28 cellular contexts compared by ENCODE assay signal in genomic region chr2:128642801-128643200, GRCh38.
DNase-seq lines count a peak whose midpoint lies in the region; ATAC-seq, FAIRE-seq and TF ChIP-seq lines count a peak whose summit lies in the region.
"Had no signal": no experiment of that assay in that cellular context is flagged by ENCODE, and none has a peak within 500 bp of the region (broad histone marks: within the 10 kb centered on the region; RNA-seq: fewer than 3 reads in every experiment).

No MANE protein-coding gene starts in this region.

- H3K27ac ChIP-seq in right cardiac atrium (ENCODE audit: low read length) (no peak overlapping the region), coronary artery (no peak overlapping the region), neuronal stem cell (replicated peaks; ENCODE audit: low read length) (no peak overlapping the region)
- H3K27ac ChIP-seq: body of pancreas, colonic mucosa, prostate gland, RWPE1, skin epidermis, thoracic aorta had no signal

- no peak overlapping the region for H3K9ac ChIP-seq in neuronal stem cell (ENCODE audit: low read depth, low read length, poor library complexity)
- H3K9ac ChIP-seq: SK-N-SH had no signal

- no peak overlapping the region for H2BK15ac ChIP-seq in neuronal stem cell (ENCODE audit: low read length)

- no peak overlapping the region for H2BK120ac ChIP-seq in neuronal stem cell (ENCODE audit: low read depth, low read length)

- 54% methylated on average over 6 of the region's 6 CpGs for WGBS in right cardiac atrium
- WGBS in neuronal stem cell (ENCODE audit: extremely low coverage in 2 of 2, insufficient read length in 2 of 2, insufficient replicate concordance in 1 of 2), 2 donors, result no CpG with 5 or more reads among the region's 6 CpGs

- DNase-seq in cardiac septum (ENCODE audit: low spot score) (peak; percentile 19), right cardiac atrium (no peak), coronary artery (ENCODE audit: low spot score) (peak; percentile 29), neuronal stem cell (ENCODE audit: low spot score) (no peak), NCI-H128 (lab: John Stamatoyannopoulos, UW; ENCODE audit: unreplicated experiment) (no peak), nucleus accumbens (lab: John Stamatoyannopoulos, UW) (no peak), urothelium cell line (ENCODE audit: low spot score) (no peak), COLO668 (lab: John Stamatoyannopoulos, UW; ENCODE audit: unreplicated experiment) (no peak)
- DNase-seq: activated CD4-positive, alpha-beta T cell treated with anti-CD3 and anti-CD28 coated beads, Interleukin-2, amount 10 ng/mL, durations not matched to agents 7 days and 5 days; activated gamma-delta T cell; body of pancreas; colonic mucosa; DMS79 treated with DMSO at 0.1 percent for 48 hours; Karpas-422; naive thymus-derived CD8-positive, alpha-beta T cell; NCI-H1417 treated with DMSO at 0.1 percent for 48 hours; NCI-H2171 treated with DMSO at 0.1 percent for 48 hours; NCI-H524 treated with DMSO at 0.1 percent for 48 hours; SK-N-SH; stimulated activated CD4-positive, alpha-beta T cell treated with anti-CD3 and anti-CD28 coated beads, Interleukin-2, amount 100 ng/mL, for 24 hours; T-helper 2 cell had no signal

- H3K27me3 ChIP-seq in right cardiac atrium (ENCODE audit: control insufficient read depth, insufficient read depth) (no peaks in the 10 kb centered on the region), neuronal stem cell (ENCODE audit: control insufficient read depth in 3 of 3, insufficient read depth in 3 of 3, low read depth in 1 of 3, low read length in 3 of 3) (no peaks in the 10 kb centered on the region)
- H3K27me3 ChIP-seq: body of pancreas, colonic mucosa had no signal

- H4K8ac ChIP-seq in neuronal stem cell (ENCODE audit: low read depth, low read length), result no peak overlapping the region

- H3K23ac ChIP-seq in neuronal stem cell (ENCODE audit: low read depth, low read length, poor library complexity), result no peak overlapping the region

- intact Hi-C loops in cardiac septum (cut with DNase I) (no loop called here), right cardiac atrium (cut with DNase I) (loop anchor here in 1 of 4 donors (5.0 kb wide), 1 partner anchor 440 kb away; no protein-coding TSS in a partner anchor)

- FAIRE-seq in urothelium cell line (lab: Jason Lieb, UNC), result no peak
- FAIRE-seq: A204.1, endometrium had no signal

- H2AFZ ChIP-seq in neuronal stem cell (ENCODE audit: low read length), result no peak overlapping the region

- peak overlapping the region; percentile 55 for H2BK5ac ChIP-seq in neuronal stem cell (ENCODE audit: low read length)

- H3K4me3 ChIP-seq in right cardiac atrium (ENCODE audit: low read length), result no peak overlapping the region
- no peak overlapping the region for H3K4me3 ChIP-seq in coronary artery
- no peak overlapping the region for H3K4me3 ChIP-seq in neuronal stem cell (ENCODE audit: low read length in 2 of 2)
- H3K4me3 ChIP-seq: body of pancreas, colonic mucosa, prostate gland, skin epidermis, thoracic aorta had no signal

- H3K18ac ChIP-seq in neuronal stem cell (ENCODE audit: low read length), result peak overlapping the region; percentile 38

- H3K14ac ChIP-seq in neuronal stem cell (ENCODE audit: low read length), result no peak overlapping the region

- H3K4me1 ChIP-seq in right cardiac atrium (ENCODE audit: control insufficient read depth, insufficient read depth, low read length) (no peaks in the 10 kb centered on the region), neuronal stem cell (ENCODE audit: control insufficient read depth in 2 of 2, insufficient read depth in 1 of 2, low read depth in 1 of 2, low read length in 2 of 2) (peaks cover 41 to 53% of the 10 kb centered on the region in 2 donors)
- H3K4me1 ChIP-seq: body of pancreas, colonic mucosa, prostate gland had no signal

- no peaks in the 10 kb centered on the region for H3K36me3 ChIP-seq in neuronal stem cell (replicated peaks in 1 of 2; ENCODE audit: control insufficient read depth in 2 of 2, insufficient read depth in 2 of 2, low read length in 2 of 2)
- H3K36me3 ChIP-seq: colonic mucosa, prostate gland, thoracic aorta had no signal

- H3K9me3 ChIP-seq in right cardiac atrium (ENCODE audit: control insufficient read depth, low read length) (no peaks in the 10 kb centered on the region), neuronal stem cell (replicated peaks in 1 of 2; ENCODE audit: control insufficient read depth in 2 of 2, insufficient read depth in 1 of 2, low read depth in 1 of 2, low read length in 2 of 2) (peaks cover 0 to 6% of the 10 kb centered on the region in 2 donors)
- H3K9me3 ChIP-seq: body of pancreas, colonic mucosa, prostate gland, SK-N-SH, thoracic aorta had no signal

- no peak overlapping the region for H2BK12ac ChIP-seq in neuronal stem cell (ENCODE audit: low read length)

- no peaks in the 10 kb centered on the region for H3K79me1 ChIP-seq in neuronal stem cell (ENCODE audit: low read depth, low read length)

- peak overlapping the region; percentile 78 for H2AK5ac ChIP-seq in neuronal stem cell (ENCODE audit: low read depth, low read length)

- no peak overlapping the region for H4K91ac ChIP-seq in neuronal stem cell (ENCODE audit: low read depth, low read length, poor library complexity)

- ATAC-seq in right cardiac atrium, result no peak
- ATAC-seq: body of pancreas; naive thymus-derived CD8-positive, alpha-beta T cell; stimulated activated memory B cell treated with anti-CD40 and anti-IgM and Interleukin-4, amounts not matched to agents 10 μg/mL and 1 μg/mL and 100 μg/mL, for 72 hours had no signal

- H3K4me2 ChIP-seq in neuronal stem cell (ENCODE audit: insufficient read depth, low read length, poor library complexity, severe bottlenecking), result no peak overlapping the region
- H3K4me2 ChIP-seq: SK-N-SH had no signal

- no peak for TF ChIP-seq CTCF in coronary artery (IDR thresholded peaks at IDR 0.05)

- H3K4ac ChIP-seq in neuronal stem cell (ENCODE audit: low read length), result no peak overlapping the region

Comparison
In these comparisons a context has a peak if more than half of its experiments do, and no peak if none do; other contexts are left out.
1. DNase-seq: peak in cardiac septum (single experiment) and coronary artery (single experiment); none in right cardiac atrium (0 of 3), neuronal stem cell (single experiment), NCI-H128 (single experiment), nucleus accumbens (0 of 56), urothelium cell line (single experiment) and COLO668 (single experiment).